Comparison of ENCODE assay signal across 11 cellular contexts in genomic region chr3:152245498-152246175, GRCh38. TPM values are rescaled to one million over a fixed set of nuclear protein-coding genes. Genes with fewer than 3 reads are reported as not detected.
A peak's percentile ranks its signal among the peaks of the same experiment; 100 is the strongest.
DNase-seq lines count a peak whose midpoint lies in the region; ATAC-seq, FAIRE-seq and TF ChIP-seq lines count a peak whose summit lies in the region.
"Had no signal": no experiment of that assay in that cellular context is flagged by ENCODE, and none has a peak within 500 bp of the region (broad histone marks: within the 10 kb centered on the region; RNA-seq: fewer than 3 reads in every experiment).

No MANE protein-coding gene starts in this region.

- peak; percentile 34 for ATAC-seq in activated CD8-positive, alpha-beta memory T cell treated with anti-CD3 and anti-CD28 coated beads, Interleukin-2, amount 10 ng/mL, durations not matched to agents 7 days and 5 days
- peak; percentile 39 for ATAC-seq in stimulated activated naive CD8-positive, alpha-beta T cell treated with anti-CD3 and anti-CD28 coated beads, Interleukin-15, amount 100 ng/mL, for 72 hours
- no peak for ATAC-seq in GM21367 (IDR thresholded peaks at IDR 0.05; ENCODE audit: unreplicated experiment)
- ATAC-seq in GM19452 (IDR thresholded peaks at IDR 0.05; ENCODE audit: unreplicated experiment): no peak

- no peaks in the 10 kb centered on the region for H4K20me1 ChIP-seq in OCI-LY3 (ENCODE audit: insufficient read depth, low read length)

- peaks cover 40% of the 10 kb centered on the region for H3K4me1 ChIP-seq in OCI-LY3 (ENCODE audit: low read length)

- H3K27me3 ChIP-seq in OCI-LY3 (ENCODE audit: low read depth, low read length): no peaks in the 10 kb centered on the region
- H3K27me3 ChIP-seq: adrenal gland had no signal

- H3K27ac Mint-ChIP-seq in activated CD8-positive, alpha-beta memory T cell treated with anti-CD3 and anti-CD28 coated beads, Interleukin-2, amount 10 ng/mL, durations not matched to agents 7 days and 5 days: peak overlapping the region; percentile 90
- H3K27ac Mint-ChIP-seq in stimulated activated naive CD8-positive, alpha-beta T cell treated with anti-CD3 and anti-CD28 coated beads, Interleukin-15, amount 100 ng/mL, for 72 hours: peak overlapping the region; percentile 93 to 96

- no peak for TF ChIP-seq CTCF in OCI-LY3 (IDR thresholded peaks at IDR 0.05; ENCODE audit: low read depth, low read length)

- H3K4me3 Mint-ChIP-seq in activated CD8-positive, alpha-beta memory T cell treated with anti-CD3 and anti-CD28 coated beads, Interleukin-2, amount 10 ng/mL, durations not matched to agents 7 days and 5 days: peak overlapping the region; percentile 82
- peak overlapping the region; percentile 79 to 87 for H3K4me3 Mint-ChIP-seq in stimulated activated naive CD8-positive, alpha-beta T cell treated with anti-CD3 and anti-CD28 coated beads, Interleukin-15, amount 100 ng/mL, for 72 hours

- no peaks in the 10 kb centered on the region for H3K79me2 ChIP-seq in OCI-LY3 (ENCODE audit: low read length)

- no peak overlapping the region for H3K4me3 ChIP-seq in OCI-LY3 (ENCODE audit: low read length)

- H3K27me3 Mint-ChIP-seq in activated CD8-positive, alpha-beta memory T cell treated with anti-CD3 and anti-CD28 coated beads, Interleukin-2, amount 10 ng/mL, durations not matched to agents 7 days and 5 days: no peaks in the 10 kb centered on the region
- no peaks in the 10 kb centered on the region for H3K27me3 Mint-ChIP-seq in stimulated activated naive CD8-positive, alpha-beta T cell treated with anti-CD3 and anti-CD28 coated beads, Interleukin-15, amount 100 ng/mL, for 72 hours

- no peak overlapping the region for H3K27ac ChIP-seq in OCI-LY3 (ENCODE audit: low read length)
- H3K27ac ChIP-seq: adrenal gland had no signal

- 0 out of 2 replicates have a peak overlapping the region, but pooled peaks have one; percentile 23 for H2AFZ ChIP-seq in OCI-LY3 (ENCODE audit: low read depth, low read length)

- FAIRE-seq in colon (lab: Jason Lieb, UNC): peak; percentile 69

- no peaks in the 10 kb centered on the region for H3K9me3 Mint-ChIP-seq in activated CD8-positive, alpha-beta memory T cell treated with anti-CD3 and anti-CD28 coated beads, Interleukin-2, amount 10 ng/mL, durations not matched to agents 7 days and 5 days (ENCODE audit: low read depth)
- no peaks in the 10 kb centered on the region for H3K9me3 Mint-ChIP-seq in stimulated activated naive CD8-positive, alpha-beta T cell treated with anti-CD3 and anti-CD28 coated beads, Interleukin-15, amount 100 ng/mL, for 72 hours

- H3K9me3 ChIP-seq in OCI-LY3 (ENCODE audit: insufficient read depth, low read length): no peaks in the 10 kb centered on the region
- H3K9me3 ChIP-seq: adrenal gland had no signal

- no peaks in the 10 kb centered on the region for H3K36me3 ChIP-seq in OCI-LY3 (replicated peaks; ENCODE audit: low read depth, low read length)
- H3K36me3 ChIP-seq: adrenal gland had no signal

- H3K4me2 ChIP-seq in OCI-LY3 (ENCODE audit: low read length): no peak overlapping the region

- CTCF ChIA-PET in activated CD8-positive, alpha-beta memory T cell treated with anti-CD3 and anti-CD28 coated beads, Interleukin-2, amount 10 ng/mL, durations not matched to agents 7 days and 5 days (lab: Charles Lee): interaction anchor here (0.8 to 4.5 kb wide), 6 partner anchors 10 to 52 kb away, joined by 3 to 22 read pairs (median 4); partner anchors contain the start of gene MBNL1

- H3K36me3 Mint-ChIP-seq in activated CD8-positive, alpha-beta memory T cell treated with anti-CD3 and anti-CD28 coated beads, Interleukin-2, amount 10 ng/mL, durations not matched to agents 7 days and 5 days: peaks cover 13% of the 10 kb centered on the region

- peaks cover 37% of the 10 kb centered on the region for H3K4me1 Mint-ChIP-seq in activated CD8-positive, alpha-beta memory T cell treated with anti-CD3 and anti-CD28 coated beads, Interleukin-2, amount 10 ng/mL, durations not matched to agents 7 days and 5 days
- H3K4me1 Mint-ChIP-seq in stimulated activated naive CD8-positive, alpha-beta T cell treated with anti-CD3 and anti-CD28 coated beads, Interleukin-15, amount 100 ng/mL, for 72 hours: peaks cover 34% of the 10 kb centered on the region

- H3K9ac ChIP-seq in OCI-LY3 (ENCODE audit: low read length): no peak overlapping the region

- peak; percentile 54 for DNase-seq in activated CD8-positive, alpha-beta memory T cell treated with anti-CD3 and anti-CD28 coated beads, Interleukin-2, amount 10 ng/mL, durations not matched to agents 7 days and 5 days
- no peak for DNase-seq in activated CD8-positive, alpha-beta memory T cell treated with anti-CD3 and anti-CD28 coated beads, Interleukin-2, amount 50 U/mL, for 4 hours
- DNase-seq in stimulated activated naive CD8-positive, alpha-beta T cell treated with anti-CD3 and anti-CD28 coated beads, Interleukin-15, amount 100 ng/mL, for 72 hours: peak in 1 of 2 donors; percentile 39
- no peak for DNase-seq in stimulated activated naive CD4-positive, alpha-beta T cell treated with Interleukin-2 at 50 U/mL for 16 hours (lab: John Stamatoyannopoulos, UW)
- DNase-seq: activated CD4-positive, CD25-positive, alpha-beta regulatory T cell; adrenal gland; foreskin melanocyte had no signal

RNA-seq across cellular contexts. Expression of gene MBNL1, which starts 23.1 kb away (rescaled TPM):
- total RNA-seq in activated CD8-positive, alpha-beta memory T cell treated with anti-CD3 and anti-CD28 coated beads, Interleukin-2, amount 10 ng/mL, durations not matched to agents 7 days and 5 days: 100 to 1,000 TPM; 370 to 398 TPM

Comparison
In these comparisons a context has a peak if more than half of its experiments do, and no peak if none do; other contexts are left out.
1. ATAC-seq: peak in activated CD8-positive, alpha-beta memory T cell treated with anti-CD3 and anti-CD28 coated beads, Interleukin-2, amount 10 ng/mL, durations not matched to agents 7 days and 5 days (single experiment) and stimulated activated naive CD8-positive, alpha-beta T cell treated with anti-CD3 and anti-CD28 coated beads, Interleukin-15, amount 100 ng/mL, for 72 hours (single experiment); none in GM21367 (single experiment) and GM19452 (single experiment).